In genomic region chr3:51396401-51396800, GRCh38 we compare ENCODE assay signal across 1 cellular context.
TF ChIP-seq lines count a peak whose summit lies in the region.

No MANE protein-coding gene starts in this region.

TF ChIP-seq in WTC11, 78 proteins besides CTCF, POLR2A, EP300 and RAD21 (continued from another document):
- TF ChIP-seq, protein P1, sequence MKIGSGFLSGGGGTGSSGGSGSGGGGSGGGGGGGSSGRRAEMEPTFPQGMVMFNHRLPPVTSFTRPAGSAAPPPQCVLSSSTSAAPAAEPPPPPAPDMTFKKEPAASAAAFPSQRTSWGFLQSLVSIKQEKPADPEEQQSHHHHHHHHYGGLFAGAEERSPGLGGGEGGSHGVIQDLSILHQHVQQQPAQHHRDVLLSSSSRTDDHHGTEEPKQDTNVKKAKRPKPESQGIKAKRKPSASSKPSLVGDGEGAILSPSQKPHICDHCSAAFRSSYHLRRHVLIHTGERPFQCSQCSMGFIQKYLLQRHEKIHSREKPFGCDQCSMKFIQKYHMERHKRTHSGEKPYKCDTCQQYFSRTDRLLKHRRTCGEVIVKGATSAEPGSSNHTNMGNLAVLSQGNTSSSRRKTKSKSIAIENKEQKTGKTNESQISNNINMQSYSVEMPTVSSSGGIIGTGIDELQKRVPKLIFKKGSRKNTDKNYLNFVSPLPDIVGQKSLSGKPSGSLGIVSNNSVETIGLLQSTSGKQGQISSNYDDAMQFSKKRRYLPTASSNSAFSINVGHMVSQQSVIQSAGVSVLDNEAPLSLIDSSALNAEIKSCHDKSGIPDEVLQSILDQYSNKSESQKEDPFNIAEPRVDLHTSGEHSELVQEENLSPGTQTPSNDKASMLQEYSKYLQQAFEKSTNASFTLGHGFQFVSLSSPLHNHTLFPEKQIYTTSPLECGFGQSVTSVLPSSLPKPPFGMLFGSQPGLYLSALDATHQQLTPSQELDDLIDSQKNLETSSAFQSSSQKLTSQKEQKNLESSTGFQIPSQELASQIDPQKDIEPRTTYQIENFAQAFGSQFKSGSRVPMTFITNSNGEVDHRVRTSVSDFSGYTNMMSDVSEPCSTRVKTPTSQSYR (CRISPR knock-in tag; IDR thresholded peaks at IDR 0.05) = no peak
- TF ChIP-seq RORB (CRISPR knock-in tag; IDR thresholded peaks at IDR 0.05) (no peak), AFF4 (CRISPR knock-in tag; IDR thresholded peaks at IDR 0.05; ENCODE audit: borderline replicate concordance) (no peak), NFYB (CRISPR knock-in tag; conservative IDR thresholded peaks at IDR 0.05; ENCODE audit: low read depth) (no peak), CREB1 (CRISPR knock-in tag; IDR thresholded peaks at IDR 0.05) (no peak), ZNF317 (CRISPR knock-in tag; IDR thresholded peaks at IDR 0.05; ENCODE audit: borderline replicate concordance, low read depth) (no peak), PREB (CRISPR knock-in tag; IDR thresholded peaks at IDR 0.05; ENCODE audit: borderline replicate concordance) (no peak), ZNF138 (CRISPR knock-in tag; conservative IDR thresholded peaks at IDR 0.05) (no peak)
